8 cellular contexts compared by ENCODE assay signal in the genomic region with DNA sequence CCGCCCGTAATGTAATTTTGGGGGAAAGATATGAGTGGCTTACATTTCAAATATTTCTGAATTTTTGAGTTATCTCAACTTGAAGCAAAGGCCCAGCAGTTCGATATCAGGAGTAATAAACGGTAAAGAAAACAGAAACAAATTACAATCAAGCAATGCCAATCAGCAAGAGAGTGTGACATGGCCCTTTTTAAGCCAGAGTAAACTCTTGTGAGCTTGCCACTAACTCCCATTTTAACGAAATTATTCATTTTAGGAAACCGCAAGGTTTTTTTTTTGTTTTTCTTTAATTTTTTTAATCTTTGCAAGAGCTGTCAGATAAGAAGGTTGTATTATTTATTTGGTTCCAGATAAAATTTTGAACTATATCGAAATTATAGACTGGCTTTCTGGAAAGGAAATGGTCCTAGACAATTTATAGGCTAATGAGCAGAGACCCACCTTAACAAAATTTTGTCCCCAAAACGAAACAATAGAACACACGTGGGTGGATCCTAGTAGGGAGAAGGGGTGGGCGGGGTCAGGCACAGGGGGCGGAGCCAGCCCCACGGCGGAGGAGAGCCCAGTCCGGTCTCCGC. TPM values are rescaled to one million over a fixed set of nuclear protein-coding genes. Genes with fewer than 3 reads are reported as not detected.
DNase-seq lines count a peak whose midpoint lies in the region; ATAC-seq and TF ChIP-seq lines count a peak whose summit lies in the region.

No MANE protein-coding gene starts in this region.

- H3K27ac Mint-ChIP-seq in endothelial cell (ENCODE audit: unreplicated experiment) (peak overlapping the region; percentile 95), osteocyte (ENCODE audit: unreplicated experiment) (peak overlapping the region; percentile 95)

- CTCF ChIA-PET in AG04449 (lab: Yijun Ruan, JAX) = interaction anchor here (1.1 to 1.2 kb wide), 2 partner anchors 9 to 124 kb away, joined by 3 to 4 read pairs; partner anchors contain the start of gene SLC30A5

- H3K36me3 Mint-ChIP-seq in endothelial cell (ENCODE audit: low read depth, unreplicated experiment) (peaks cover 3% of the 10 kb centered on the region), osteocyte (ENCODE audit: unreplicated experiment) (peaks cover 5% of the 10 kb centered on the region)

- H3K4me3 Mint-ChIP-seq in endothelial cell (ENCODE audit: unreplicated experiment) (peak overlapping the region; percentile 99), osteocyte (ENCODE audit: unreplicated experiment) (peak overlapping the region; percentile 96)

- TF ChIP-seq CTCF in AG04449 (IDR thresholded peaks at IDR 0.05; ENCODE audit: insufficient read depth, low read length, missing control alignments) (no peak), GM20000 (IDR thresholded peaks at IDR 0.05; ENCODE audit: extremely low read depth, missing control alignments) (no peak), endothelial cell (IDR thresholded peaks at IDR 0.05; ENCODE audit: unreplicated experiment) (no peak), osteocyte (IDR thresholded peaks at IDR 0.05) (no peak)

- peak overlapping the region; percentile 99 for H3K4me3 ChIP-seq in AG04449 (ENCODE audit: low read depth, low read length)

- no peak for ATAC-seq in GM18861 (IDR thresholded peaks at IDR 0.05; ENCODE audit: unreplicated experiment)

- POLR2A ChIA-PET in AG04449 (lab: Yijun Ruan, JAX) = no interaction called here

- no peaks in the 10 kb centered on the region for H3K9me3 Mint-ChIP-seq in endothelial cell (ENCODE audit: unreplicated experiment)
- H3K9me3 Mint-ChIP-seq in osteocyte (ENCODE audit: unreplicated experiment) = no peaks in the 10 kb centered on the region

- no peaks in the 10 kb centered on the region for H3K4me1 Mint-ChIP-seq in endothelial cell (ENCODE audit: unreplicated experiment)
- peaks cover 21% of the 10 kb centered on the region for H3K4me1 Mint-ChIP-seq in osteocyte (ENCODE audit: unreplicated experiment)

- DNase-seq in AG04449 (ENCODE audit: low read depth, low spot score) = no peak
- peak; percentile 96 for DNase-seq in GM20000 (ENCODE audit: low spot score)
- DNase-seq in activated CD4-positive, alpha-beta T cell treated with anti-CD3 and anti-CD28 coated beads for 1 hour = peak; percentile 86
- DNase-seq in endothelial cell (ENCODE audit: low spot score) = peak; percentile 95
- DNase-seq in osteocyte (ENCODE audit: extremely low spot score, unreplicated experiment) = no peak
- DNase-seq in NCI-H446 treated with DMSO at 0.1 percent for 48 hours (lab: John Stamatoyannopoulos, UW) = no peak
- no peak for DNase-seq in NCI-H774 (lab: John Stamatoyannopoulos, UW)

- H3K27me3 Mint-ChIP-seq in endothelial cell (ENCODE audit: unreplicated experiment) = peaks cover 1% of the 10 kb centered on the region
- H3K27me3 Mint-ChIP-seq in osteocyte (ENCODE audit: unreplicated experiment) = no peaks in the 10 kb centered on the region

RNA-seq across cellular contexts. Expression of gene CDK7, which starts 17.4 kb away (rescaled TPM):
- total RNA-seq in endothelial cell (ENCODE audit: unreplicated experiment) (21.4 TPM), osteocyte (32.5 and 35.4 TPM in 2 replicates)

RNA-seq across cellular contexts. Expression of gene CENPH, which starts 27.9 kb away (rescaled TPM):
- 13.1 TPM for total RNA-seq in endothelial cell (ENCODE audit: unreplicated experiment)
- 5.3 and 7.7 TPM in 2 replicates for total RNA-seq in osteocyte

RNA-seq across cellular contexts. Expression of gene CCNB1, which starts 50.3 kb away (rescaled TPM):
- total RNA-seq in endothelial cell (ENCODE audit: unreplicated experiment) (42.7 TPM), osteocyte (38.5 and 39.3 TPM in 2 replicates)

Comparison
In these comparisons a context has a peak if more than half of its experiments do, and no peak if none do; other contexts are left out.
1. DNase-seq: peak in GM20000 (single experiment), activated CD4-positive, alpha-beta T cell treated with anti-CD3 and anti-CD28 coated beads for 1 hour (single experiment) and endothelial cell (single experiment); none in AG04449 (single experiment), osteocyte (single experiment), NCI-H446 treated with DMSO at 0.1 percent for 48 hours (single experiment) and NCI-H774 (single experiment).